ENCODE assay signal across 19 cellular contexts in genomic region chr5:87053134-87053533, GRCh38.
"Had no signal": no experiment of that assay in that cellular context is flagged by ENCODE, and none has a peak within 500 bp of the region (broad histone marks: within the 10 kb centered on the region; RNA-seq: fewer than 3 reads in every experiment).

No MANE protein-coding gene starts in this region.

- FAIRE-seq: kidney had no signal

- ATAC-seq: left cardiac atrium; lower lobe of right lung; natural killer cell; stimulated activated naive B cell treated with anti-CD40 and anti-IgM and Interleukin-4, amounts not matched to agents 10 μg/mL and 1 μg/mL and 100 μg/mL, for 72 hours; stimulated activated naive CD8-positive, alpha-beta T cell treated with anti-CD3 and anti-CD28 coated beads, Interleukin-15, amount 100 ng/mL, for 72 hours had no signal

- H3K27me3 ChIP-seq: dorsolateral prefrontal cortex, hepatocyte, right atrium auricular region, sigmoid colon, testis, tibial nerve had no signal

- H3K9me3 ChIP-seq: lower lobe of right lung, sigmoid colon, testis had no signal

- H3K27ac ChIP-seq: dorsolateral prefrontal cortex, hepatocyte, left ventricle myocardium inferior, lower lobe of right lung, right atrium auricular region, sigmoid colon, skin epidermis, testis, tibial nerve had no signal

- H3K36me3 ChIP-seq: left ventricle myocardium inferior, lower lobe of right lung, right atrium auricular region, sigmoid colon, tibial nerve had no signal

- DNase-seq: dorsolateral prefrontal cortex; effector CD8-positive, alpha-beta T cell; foreskin melanocyte; head of caudate nucleus; kidney; left cardiac atrium; left ventricle myocardium inferior; lower lobe of right lung; natural killer cell; sigmoid colon; stimulated activated CD4-positive, alpha-beta T cell treated with anti-CD3 and anti-CD28 coated beads, Interleukin-2, amount 100 ng/mL, for 24 hours; stimulated activated CD4-positive, alpha-beta T cell treated with anti-CD3 and anti-CD28 coated beads, Interleukin-4, amount 100 ng/mL, for 4 hours; stimulated activated naive B cell treated with anti-CD40 and anti-IgM and Interleukin-4, amounts not matched to agents 10 μg/mL and 1 μg/mL and 100 μg/mL, for 72 hours; stimulated activated naive CD8-positive, alpha-beta T cell treated with anti-CD3 and anti-CD28 coated beads, Interleukin-15, amount 100 ng/mL, for 72 hours; testis had no signal

- H3K4me3 ChIP-seq: dorsolateral prefrontal cortex, hepatocyte, left ventricle myocardium inferior, lower lobe of right lung, right atrium auricular region, sigmoid colon, skin epidermis, testis, tibial nerve had no signal

- H3K4me1 ChIP-seq: left ventricle myocardium inferior, lower lobe of right lung, right atrium auricular region, sigmoid colon, testis, tibial nerve had no signal
